13 cellular contexts compared by ENCODE assay signal in the genomic region with DNA sequence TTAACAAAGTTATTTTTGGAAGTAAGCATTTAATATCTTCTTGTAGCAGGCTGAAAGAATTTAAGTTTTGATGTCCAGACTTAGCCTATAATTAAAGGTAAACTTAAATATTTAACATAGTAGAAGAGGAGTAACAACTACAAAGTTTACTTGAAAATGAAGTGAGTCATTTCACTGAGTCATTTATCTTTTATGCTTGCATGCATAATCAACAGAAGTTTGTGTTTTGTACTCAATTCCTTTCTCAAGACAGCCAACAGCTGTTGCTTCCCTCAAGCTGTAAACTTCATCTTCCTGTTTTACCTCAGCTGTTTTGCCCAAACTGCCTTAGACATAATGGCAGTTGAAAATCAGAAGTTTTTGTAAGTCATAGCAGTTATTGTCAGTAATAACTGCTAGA. TPM values are rescaled to one million over a fixed set of nuclear protein-coding genes. Genes with fewer than 3 reads are reported as not detected.
DNase-seq lines count a peak whose midpoint lies in the region; ATAC-seq and TF ChIP-seq lines count a peak whose summit lies in the region.
"Had no signal": no experiment of that assay in that cellular context is flagged by ENCODE, and none has a peak within 500 bp of the region (broad histone marks: within the 10 kb centered on the region; RNA-seq: fewer than 3 reads in every experiment).

No MANE protein-coding gene starts in this region.

- H3K36me3 Mint-ChIP-seq in neural progenitor cell: peaks cover 5% of the 10 kb centered on the region
- H3K36me3 Mint-ChIP-seq: brain had no signal

- H3K4me1 ChIP-seq in PC-3 (ENCODE audit: insufficient read depth, low read length) (peaks cover 4% of the 10 kb centered on the region; the same call in 1 of the 2 replicates), neural progenitor cell (peaks cover 44% of the 10 kb centered on the region), BE2C (no peaks in the 10 kb centered on the region)
- H3K4me1 ChIP-seq: testis had no signal

- intact Hi-C loops in PC-3 (cut with micrococcal nuclease): no loop called here

- peaks cover 9% of the 10 kb centered on the region for H3K9me3 Mint-ChIP-seq in neural progenitor cell

- no peaks in the 10 kb centered on the region for H3K27me3 ChIP-seq in PC-3 (ENCODE audit: low read length)
- no peaks in the 10 kb centered on the region for H3K27me3 ChIP-seq in neural progenitor cell
- H3K27me3 ChIP-seq in BE2C: 0 out of 2 replicates have a peak, but pooled peaks cover 6% of the 10 kb centered on the region
- H3K27me3 ChIP-seq: testis had no signal

- POLR2A ChIA-PET in PC-3 (lab: Charles Lee; ENCODE audit: unreplicated experiment): no interaction called here

- H4K20me1 ChIP-seq in PC-3 (ENCODE audit: low read length): no peaks in the 10 kb centered on the region
- H4K20me1 ChIP-seq in neural progenitor cell (ENCODE audit: low read depth): no peaks in the 10 kb centered on the region

- H3K9ac ChIP-seq in PC-3 (ENCODE audit: low read length) (no peak overlapping the region), neural progenitor cell (no peak overlapping the region)

- no TSS peak for BruUV-seq in PC-3 (replicated peaks; lab: Mats Ljungman, UMichigan)

- peak; percentile 28 for DNase-seq in GM03348 (ENCODE audit: low spot score)
- DNase-seq in PC-3: peak; percentile 44
- DNase-seq in fibroblast of the conjunctiva (ENCODE audit: low read depth): peak; percentile 9
- DNase-seq in retinal pigment epithelial cell (ENCODE audit: low read depth): peak; percentile 66
- no peak for DNase-seq in neural progenitor cell (ENCODE audit: low spot score)
- DNase-seq in BE2C: no peak
- no peak for DNase-seq in caudate nucleus (lab: John Stamatoyannopoulos, UW)
- DNase-seq: head of caudate nucleus; SHP77 treated with DMSO at 0.1 percent for 48 hours; stimulated activated CD4-positive, alpha-beta T cell treated with anti-CD3 and anti-CD28 coated beads, Interleukin-4, amount 100 ng/mL, for 24 hours; testis had no signal

- H3K4me3 ChIP-seq in PC-3 (ENCODE audit: low read length) (no peak overlapping the region), retinal pigment epithelial cell (ENCODE audit: low read length) (no peak overlapping the region), neural progenitor cell (no peak overlapping the region), BE2C (ENCODE audit: low read depth, low read length) (no peak overlapping the region)
- H3K4me3 ChIP-seq: testis had no signal

- no peaks in the 10 kb centered on the region for H3K9me2 ChIP-seq in PC-3 (replicated peaks; ENCODE audit: low read length)

- H3F3A ChIP-seq in PC-3 (ENCODE audit: low read length, unreplicated experiment): no peaks in the 10 kb centered on the region
- peaks cover 18% of the 10 kb centered on the region for H3F3A ChIP-seq in neural progenitor cell (ENCODE audit: low read depth)

- H2AFZ ChIP-seq in PC-3 (ENCODE audit: low read length): no peak overlapping the region
- H2AFZ ChIP-seq in neural progenitor cell (replicated peaks): no peak overlapping the region

- H3K9me3 ChIP-seq in PC-3 (ENCODE audit: low read length) (no peaks in the 10 kb centered on the region), neural progenitor cell (ENCODE audit: low read depth) (no peaks in the 10 kb centered on the region), BE2C (no peaks in the 10 kb centered on the region)
- H3K9me3 ChIP-seq: testis had no signal

- H3K4me2 ChIP-seq in PC-3 (ENCODE audit: low read length) (peak overlapping the region; percentile 8; the same call in 1 of the 2 replicates), neural progenitor cell (no peak overlapping the region)

- ATAC-seq in PC-3: peak; percentile 81
- ATAC-seq in HG03045 (IDR thresholded peaks at IDR 0.05; ENCODE audit: unreplicated experiment): no peak

- H3K36me3 ChIP-seq in PC-3 (ENCODE audit: low read depth, low read length): no peaks in the 10 kb centered on the region
- no peaks in the 10 kb centered on the region for H3K36me3 ChIP-seq in neural progenitor cell
- no peaks in the 10 kb centered on the region for H3K36me3 ChIP-seq in BE2C

- H3K27me3 Mint-ChIP-seq in neural progenitor cell (ENCODE audit: insufficient read depth, low read depth): no peaks in the 10 kb centered on the region

- H3K4me3 Mint-ChIP-seq in neural progenitor cell: no peak overlapping the region
- H3K4me3 Mint-ChIP-seq: brain had no signal

- H3K4me1 Mint-ChIP-seq in neural progenitor cell: peaks cover 13% of the 10 kb centered on the region

- 0 out of 2 replicates have a peak overlapping the region, but pooled peaks have one; percentile 25 for H3K27ac ChIP-seq in PC-3 (ENCODE audit: low read length)
- no peak overlapping the region for H3K27ac ChIP-seq in neural progenitor cell
- H3K27ac ChIP-seq in caudate nucleus (ENCODE audit: low read depth, low read length): no peak overlapping the region
- H3K27ac ChIP-seq: testis had no signal

- H3K79me2 ChIP-seq in PC-3 (ENCODE audit: low read length) (no peaks in the 10 kb centered on the region), neural progenitor cell (ENCODE audit: low read depth) (no peaks in the 10 kb centered on the region)

- H3K27ac Mint-ChIP-seq in neural progenitor cell: no peak overlapping the region

- CTCF ChIA-PET in PC-3 (lab: Charles Lee): no interaction called here

- no peak for TF ChIP-seq CTCF in PC-3 (conservative IDR thresholded peaks at IDR 0.05; ENCODE audit: low read depth, low read length)
- no peak for TF ChIP-seq CTCF in retinal pigment epithelial cell (conservative IDR thresholded peaks at IDR 0.05; ENCODE audit: low read depth, low read length)
- TF ChIP-seq CTCF in neural progenitor cell (IDR thresholded peaks at IDR 0.05): no peak
- TF ChIP-seq CTCF in BE2C (IDR thresholded peaks at IDR 0.05; ENCODE audit: low read depth, low read length): no peak

RNA-seq across cellular contexts. Expression of gene EDNRB, which starts 58.0 kb away (rescaled TPM):
- total RNA-seq in PC-3 (2014; rRNA removed): not detected in 2 replicates
- 2.0 and 2.2 TPM in 2 replicates for total RNA-seq in neural progenitor cell (ENCODE audit: low replicate concordance)
- polyA plus RNA-seq in BE2C (2012; ENCODE audit: insufficient read depth, insufficient read length, low read depth): 0.19 TPM

Comparison
In these comparisons a context has a peak if more than half of its experiments do, and no peak if none do; other contexts are left out.
1. DNase-seq: peak in GM03348 (single experiment), PC-3 (single experiment), fibroblast of the conjunctiva (single experiment) and retinal pigment epithelial cell (single experiment); none in neural progenitor cell (single experiment), BE2C (single experiment) and caudate nucleus (0 of 61).